17 cellular contexts compared by ENCODE assay signal in genomic region chr14:68018598-68018997, GRCh38.
DNase-seq lines count a peak whose midpoint lies in the region; ATAC-seq, FAIRE-seq and TF ChIP-seq lines count a peak whose summit lies in the region.
"Had no signal": no experiment of that assay in that cellular context is flagged by ENCODE, and none has a peak within 500 bp of the region (broad histone marks: within the 10 kb centered on the region; RNA-seq: fewer than 3 reads in every experiment).

No MANE protein-coding gene starts in this region.

- in situ Hi-C loops in GM23248 (cut with MboI), result no loop called here

- no peak overlapping the region for H2BK12ac ChIP-seq in trophoblast cell (ENCODE audit: low read length)

- no peak overlapping the region for H3K4me2 ChIP-seq in GM23248 (ENCODE audit: unreplicated experiment)
- H3K4me2 ChIP-seq in trophoblast cell (ENCODE audit: low read length), result no peak overlapping the region
- H3K4me2 ChIP-seq: neural progenitor cell had no signal

- H3K27ac ChIP-seq in GM23248, result no peak overlapping the region
- peak overlapping the region; percentile 22 for H3K27ac ChIP-seq in foreskin keratinocyte
- H3K27ac ChIP-seq in trophoblast cell (ENCODE audit: low read depth, low read length), result no peak overlapping the region
- H3K27ac ChIP-seq: neural progenitor cell, vagina had no signal

- H3K36me3 ChIP-seq in GM23248 (ENCODE audit: low read depth) (no peaks in the 10 kb centered on the region), trophoblast cell (ENCODE audit: control insufficient read depth in 1 of 2, insufficient read depth in 2 of 2, low read length in 2 of 2) (no peaks in the 10 kb centered on the region)
- H3K36me3 ChIP-seq: neural progenitor cell, Peyer's patch, vagina had no signal

- H3K4me3 ChIP-seq in GM23248 (no peak overlapping the region), retinal pigment epithelial cell (ENCODE audit: low read length) (no peak overlapping the region), trophoblast cell (ENCODE audit: low read depth, low read length) (no peak overlapping the region)
- H3K4me3 ChIP-seq: neural progenitor cell, Peyer's patch, vagina had no signal

- 0 out of 2 replicates have a peak, but pooled peaks cover 5% of the 10 kb centered on the region for H3F3A ChIP-seq in GM23248 (ENCODE audit: insufficient read depth)

- H3K27me3 ChIP-seq in GM23248 (replicated peaks; ENCODE audit: insufficient read depth), result no peaks in the 10 kb centered on the region
- no peaks in the 10 kb centered on the region for H3K27me3 ChIP-seq in foreskin keratinocyte
- no peaks in the 10 kb centered on the region for H3K27me3 ChIP-seq in trophoblast cell (ENCODE audit: insufficient read depth, low read length)
- H3K27me3 ChIP-seq: neural progenitor cell, Peyer's patch, vagina had no signal

- H3K14ac ChIP-seq in trophoblast cell (ENCODE audit: low read length), result no peak overlapping the region

- H3K9me3 ChIP-seq in GM23248 (ENCODE audit: low read depth), result no peaks in the 10 kb centered on the region
- H3K9me3 ChIP-seq in trophoblast cell (ENCODE audit: insufficient read depth, low read depth, low read length), result no peaks in the 10 kb centered on the region
- H3K9me3 ChIP-seq: Peyer's patch, vagina had no signal

- no peak overlapping the region for H2AFZ ChIP-seq in GM23248
- H2AFZ ChIP-seq in trophoblast cell (ENCODE audit: insufficient read depth, low read length, poor library complexity), result no peak overlapping the region
- H2AFZ ChIP-seq: neural progenitor cell had no signal

- no peaks in the 10 kb centered on the region for H3K9me2 ChIP-seq in GM23248 (ENCODE audit: insufficient read depth)

- H2AK5ac ChIP-seq in trophoblast cell (ENCODE audit: low read length), result no peak overlapping the region

- H3K4ac ChIP-seq in trophoblast cell (ENCODE audit: low read depth, low read length), result no peak overlapping the region

- no peak overlapping the region for H2BK5ac ChIP-seq in trophoblast cell (ENCODE audit: low read depth, low read length, poor library complexity)

- H2BK120ac ChIP-seq in trophoblast cell (ENCODE audit: insufficient read depth, low read length, poor library complexity), result no peak overlapping the region

- H3K4me1 ChIP-seq in GM23248 (ENCODE audit: insufficient read depth) (peaks cover 20% of the 10 kb centered on the region), foreskin keratinocyte (peaks cover 9% of the 10 kb centered on the region), trophoblast cell (ENCODE audit: control insufficient read depth in 1 of 2, insufficient read depth in 2 of 2, low read length in 2 of 2) (no peaks in the 10 kb centered on the region)

- peak; percentile 77 for ATAC-seq in foreskin keratinocyte
- no peak for ATAC-seq in GM21529 (IDR thresholded peaks at IDR 0.05; ENCODE audit: unreplicated experiment)

- TF ChIP-seq CTCF in foreskin keratinocyte (conservative IDR thresholded peaks at IDR 0.05) (no peak), retinal pigment epithelial cell (conservative IDR thresholded peaks at IDR 0.05; ENCODE audit: low read depth, low read length) (no peak)

- FAIRE-seq in RCC 7860 (lab: Jason Lieb, UNC), result peak; percentile 22

- no peaks in the 10 kb centered on the region for H4K20me1 ChIP-seq in GM23248 (ENCODE audit: insufficient read depth)

- H3K18ac ChIP-seq in trophoblast cell (ENCODE audit: low read length), result no peak overlapping the region

- peak; percentile 19 for DNase-seq in GM23248
- no peak for DNase-seq in RCC 7860 (ENCODE audit: low spot score)
- DNase-seq in foreskin keratinocyte, result peak; percentile 34 to 63
- DNase-seq in retinal pigment epithelial cell (ENCODE audit: low read depth), result peak; percentile 82
- no peak for DNase-seq in trophoblast cell
- DNase-seq in head of caudate nucleus, result no peak
- no peak for DNase-seq in SIG-M5 (lab: John Stamatoyannopoulos, UW)
- DNase-seq: activated naive CD4-positive, alpha-beta T cell treated with anti-CD3 and anti-CD28 coated beads for 36 hours; dermis blood vessel endothelial cell; glutamatergic neuron; NCI-H2029 treated with DMSO at 0.1 percent for 48 hours; NCI-H774; Peyer's patch; stimulated activated CD4-positive, alpha-beta T cell treated with anti-CD3 and anti-CD28 coated beads, Interleukin-1b, Interleukin-23, amount 100 ng/mL, for 48 hours had no signal

- no peak overlapping the region for H3K23ac ChIP-seq in trophoblast cell (ENCODE audit: low read length)

- 100% methylated on average over 1 of the region's 1 CpG for WGBS in GM23248 (ENCODE audit: low coverage in 1 of 2, low lambda C conversion rate in 2 of 2, missing lambda C conversion rate in 2 of 2), 2 experiments
- no CpG with 5 or more reads among the region's 1 CpG for WGBS in trophoblast cell (ENCODE audit: extremely low coverage, insufficient coverage, insufficient read length)

- no peak overlapping the region for H4K91ac ChIP-seq in trophoblast cell (ENCODE audit: low read depth, low read length)

- H3K9ac ChIP-seq in GM23248 (no peak overlapping the region), trophoblast cell (ENCODE audit: low read length) (no peak overlapping the region)
- H3K9ac ChIP-seq: neural progenitor cell had no signal

- H3K79me1 ChIP-seq in trophoblast cell (ENCODE audit: low read length), result no peaks in the 10 kb centered on the region

- intact Hi-C loops in head of caudate nucleus (cut with DNase I), result no loop called here

- no peak overlapping the region for H4K12ac ChIP-seq in trophoblast cell (ENCODE audit: low read depth, low read length)

- H4K8ac ChIP-seq in trophoblast cell (ENCODE audit: low read depth, low read length), result no peak overlapping the region

- H3K79me2 ChIP-seq in GM23248 (ENCODE audit: insufficient read depth) (no peaks in the 10 kb centered on the region), trophoblast cell (ENCODE audit: control insufficient read depth, insufficient read depth, low read length, poor library complexity) (no peaks in the 10 kb centered on the region)

Comparison
In these comparisons a context has a peak if more than half of its experiments do, and no peak if none do; other contexts are left out.
1. DNase-seq: peak in GM23248 (single experiment), foreskin keratinocyte (2 of 2) and retinal pigment epithelial cell (single experiment); none in RCC 7860 (single experiment), trophoblast cell (0 of 2), head of caudate nucleus (0 of 42) and SIG-M5 (single experiment).